In genomic region chr14:64673748-64674147, GRCh38 we compare ENCODE assay signal across 9 cellular contexts. TPM values are rescaled to one million over a fixed set of nuclear protein-coding genes. Genes with fewer than 3 reads are reported as not detected.
DNase-seq lines count a peak whose midpoint lies in the region; ATAC-seq, FAIRE-seq and TF ChIP-seq lines count a peak whose summit lies in the region.
"Had no signal": no experiment of that assay in that cellular context is flagged by ENCODE, and none has a peak within 500 bp of the region (broad histone marks: within the 10 kb centered on the region; RNA-seq: fewer than 3 reads in every experiment).

No MANE protein-coding gene starts in this region.

- peaks cover 4% of the 10 kb centered on the region for H3K9me3 Mint-ChIP-seq in activated T-helper 17 cell treated with anti-CD3 and anti-CD28 coated beads, Interleukin-2, amount 50 U/mL, for 72 hours
- peaks cover 2 to 3% of the 10 kb centered on the region in 2 donors for H3K9me3 Mint-ChIP-seq in natural killer cell

- intact Hi-C loops in natural killer cell (cut with micrococcal nuclease), result loop anchor here (5.0 to 10.0 kb wide), 3 partner anchors 49 to 311 kb away; partner anchors contain the start of gene FNTB

- peak; percentile 87 for ATAC-seq in activated T-helper 17 cell treated with anti-CD3 and anti-CD28 coated beads, Interleukin-2, amount 50 U/mL, for 72 hours (replicated peaks)
- ATAC-seq in natural killer cell (peak; percentile 81 to 88 (median 86)), GM21423 (IDR thresholded peaks at IDR 0.05; ENCODE audit: unreplicated experiment) (no peak), HG03159 (IDR thresholded peaks at IDR 0.05; ENCODE audit: unreplicated experiment) (no peak)

- no peak for TF ChIP-seq CTCF in NB4 (IDR thresholded peaks at IDR 0.05; ENCODE audit: low read depth, low read length)
- no peak for TF ChIP-seq CTCF in natural killer cell (IDR thresholded peaks at IDR 0.05)

- peaks cover 23% of the 10 kb centered on the region for H3K4me1 Mint-ChIP-seq in activated T-helper 17 cell treated with anti-CD3 and anti-CD28 coated beads, Interleukin-2, amount 50 U/mL, for 72 hours
- H3K4me1 Mint-ChIP-seq in natural killer cell, result peaks cover 40 to 42% of the 10 kb centered on the region in 2 donors

- TF ChIP-seq POLR2A in NB4 (IDR thresholded peaks at IDR 0.05; ENCODE audit: extremely low read depth, insufficient read length) (no peak), GM12891 (IDR thresholded peaks at IDR 0.05; ENCODE audit: low read depth, low read length) (no peak)

- H3K4me3 Mint-ChIP-seq in activated T-helper 17 cell treated with anti-CD3 and anti-CD28 coated beads, Interleukin-2, amount 50 U/mL, for 72 hours, result peak overlapping the region; percentile 20
- H3K4me3 Mint-ChIP-seq in natural killer cell, result peak overlapping the region; percentile 30

- no peak for FAIRE-seq in GM12891 (lab: Jason Lieb, UNC)

- DNase-seq in Daoy (ENCODE audit: low read depth) (peak; percentile 91), NB4 (ENCODE audit: low read depth) (peak; percentile 94), natural killer cell (peak; percentile 51), GM12891 (ENCODE audit: insufficient read length, low spot score) (no peak), NCI-H1105 treated with DMSO at 0.1 percent for 48 hours (lab: John Stamatoyannopoulos, UW) (no peak)
- DNase-seq: heart right ventricle had no signal

- no peak overlapping the region for H3K4me3 ChIP-seq in NB4 (ENCODE audit: low read depth, low read length)
- H3K4me3 ChIP-seq: heart right ventricle had no signal

- H3K36me3 Mint-ChIP-seq in activated T-helper 17 cell treated with anti-CD3 and anti-CD28 coated beads, Interleukin-2, amount 50 U/mL, for 72 hours (ENCODE audit: low read depth), result no peaks in the 10 kb centered on the region
- no peaks in the 10 kb centered on the region for H3K36me3 Mint-ChIP-seq in natural killer cell

- peak overlapping the region; percentile 2 for H3K27ac Mint-ChIP-seq in activated T-helper 17 cell treated with anti-CD3 and anti-CD28 coated beads, Interleukin-2, amount 50 U/mL, for 72 hours
- H3K27ac Mint-ChIP-seq in natural killer cell, result peak overlapping the region; percentile 61 to 88

- no peaks in the 10 kb centered on the region for H3K27me3 Mint-ChIP-seq in activated T-helper 17 cell treated with anti-CD3 and anti-CD28 coated beads, Interleukin-2, amount 50 U/mL, for 72 hours
- H3K27me3 Mint-ChIP-seq in natural killer cell (ENCODE audit: low read depth in 2 of 2), result no peaks in the 10 kb centered on the region

TF ChIP-seq in GM12891, 5 proteins besides CTCF, POLR2A, EP300 and RAD21:
- TF ChIP-seq POU2F2 (IDR thresholded peaks at IDR 0.05; ENCODE audit: low read depth, low read length) (no peak), POLR2AphosphoS5 (IDR thresholded peaks at IDR 0.05; ENCODE audit: low read depth, low read length) (no peak), PAX5 (IDR thresholded peaks at IDR 0.05; ENCODE audit: insufficient read depth, low read length, severe bottlenecking) (no peak), SPI1 (IDR thresholded peaks at IDR 0.05; ENCODE audit: low read depth, low read length) (no peak), TAF1 (IDR thresholded peaks at IDR 0.05; ENCODE audit: low read depth, low read length) (no peak)

RNA-seq across cellular contexts. Expression of gene PLEKHG3, which starts 30.5 kb away (rescaled TPM):
- total RNA-seq in Daoy (2014; rRNA removed; shearing (Covaris generic)), result 21.8 and 30.9 TPM in 2 replicates
- total RNA-seq in activated T-helper 17 cell treated with anti-CD3 and anti-CD28 coated beads, Interleukin-2, amount 50 U/mL, for 72 hours, result 10 to 100 TPM; 17.2 to 19.2 TPM
- total RNA-seq in natural killer cell, result 100 to 1,000 TPM; 184 to 285 (median 225) TPM
- 0.37 TPM for polyA plus RNA-seq in GM12891 (2012; ENCODE audit: low read depth, missing spikeins)

Comparison
In these comparisons a context has a peak if more than half of its experiments do, and no peak if none do; other contexts are left out.
1. DNase-seq: peak in Daoy (single experiment), NB4 (single experiment) and natural killer cell (single experiment); none in GM12891 (single experiment) and NCI-H1105 treated with DMSO at 0.1 percent for 48 hours (single experiment).
2. ATAC-seq: peak in activated T-helper 17 cell treated with anti-CD3 and anti-CD28 coated beads, Interleukin-2, amount 50 U/mL, for 72 hours (single experiment) and natural killer cell (3 of 3); none in GM21423 (single experiment) and HG03159 (single experiment).